Comparison of ENCODE assay signal across 7 cellular contexts in genomic region chr1:216310776-216311175, GRCh38.
DNase-seq lines count a peak whose midpoint lies in the region; ATAC-seq and TF ChIP-seq lines count a peak whose summit lies in the region.

No MANE protein-coding gene starts in this region.

- H3K27me3 Mint-ChIP-seq in activated CD8-positive, alpha-beta T cell treated with anti-CD3 and anti-CD28 coated beads for 36 hours = no peaks in the 10 kb centered on the region

- H3K4me3 Mint-ChIP-seq in activated CD8-positive, alpha-beta T cell treated with anti-CD3 and anti-CD28 coated beads for 36 hours = no peak overlapping the region

- intact Hi-C loops in activated CD8-positive, alpha-beta T cell treated with anti-CD3 and anti-CD28 coated beads for 36 hours (cut with micrococcal nuclease) = no loop called here

- DNase-seq in LHCN-M2 (ENCODE audit: low read depth) (peak; percentile 53), SKM-1 (lab: John Stamatoyannopoulos, UW; ENCODE audit: unreplicated experiment) (peak; percentile 30), islet precursor cell (peak; percentile 73)
- no peak for DNase-seq in activated effector memory CD4-positive, alpha-beta T cell treated with Interleukin-2 at 50 U/mL for 16 hours
- no peak for DNase-seq in activated CD8-positive, alpha-beta T cell treated with anti-CD3 and anti-CD28 coated beads for 36 hours

- H3K36me3 Mint-ChIP-seq in activated CD8-positive, alpha-beta T cell treated with anti-CD3 and anti-CD28 coated beads for 36 hours (ENCODE audit: low read depth) = no peaks in the 10 kb centered on the region

- no peak overlapping the region for H3K27ac Mint-ChIP-seq in activated CD8-positive, alpha-beta T cell treated with anti-CD3 and anti-CD28 coated beads for 36 hours

- no peaks in the 10 kb centered on the region for H3K4me1 Mint-ChIP-seq in activated CD8-positive, alpha-beta T cell treated with anti-CD3 and anti-CD28 coated beads for 36 hours (ENCODE audit: low read depth)

- POLR2A ChIA-PET in activated CD8-positive, alpha-beta T cell treated with anti-CD3 and anti-CD28 coated beads for 36 hours (lab: Charles Lee) = no interaction called here

- H3K9me3 Mint-ChIP-seq in activated CD8-positive, alpha-beta T cell treated with anti-CD3 and anti-CD28 coated beads for 36 hours = peaks cover 7% of the 10 kb centered on the region

- no peak overlapping the region for H3K4me3 ChIP-seq in GM12875 (ENCODE audit: low read depth, low read length)

- CTCF ChIA-PET in activated CD8-positive, alpha-beta T cell treated with anti-CD3 and anti-CD28 coated beads for 36 hours (lab: Charles Lee) = no interaction called here

- TF ChIP-seq CTCF in GM12875 (IDR thresholded peaks at IDR 0.05; ENCODE audit: borderline replicate concordance, insufficient read depth, low read depth, low read length) = peak; percentile 56
- TF ChIP-seq CTCF in activated CD8-positive, alpha-beta T cell treated with anti-CD3 and anti-CD28 coated beads for 36 hours (IDR thresholded peaks at IDR 0.05) = no peak

- ATAC-seq in HG02610 (IDR thresholded peaks at IDR 0.05; ENCODE audit: unreplicated experiment) = no peak
- no peak for ATAC-seq in activated CD8-positive, alpha-beta T cell treated with anti-CD3 and anti-CD28 coated beads for 36 hours

Comparison
In these comparisons a context has a peak if more than half of its experiments do, and no peak if none do; other contexts are left out.
1. DNase-seq: peak in LHCN-M2 (single experiment), SKM-1 (single experiment) and islet precursor cell (single experiment); none in activated effector memory CD4-positive, alpha-beta T cell treated with Interleukin-2 at 50 U/mL for 16 hours (single experiment) and activated CD8-positive, alpha-beta T cell treated with anti-CD3 and anti-CD28 coated beads for 36 hours (single experiment).